Comparison of ENCODE assay signal across 18 cellular contexts in genomic region chr4:125714845-125715244, GRCh38.
"Had no signal": no experiment of that assay in that cellular context is flagged by ENCODE, and none has a peak within 500 bp of the region (broad histone marks: within the 10 kb centered on the region; RNA-seq: fewer than 3 reads in every experiment).

No MANE protein-coding gene starts in this region.

- H3K36me3 Mint-ChIP-seq: naive B cell; stimulated activated naive B cell treated with anti-CD40 and anti-IgM and Interleukin-4, amounts not matched to agents 10 μg/mL and 1 μg/mL and 100 μg/mL, for 72 hours had no signal

- H3K4me1 Mint-ChIP-seq: naive B cell; stimulated activated naive B cell treated with anti-CD40 and anti-IgM and Interleukin-4, amounts not matched to agents 10 μg/mL and 1 μg/mL and 100 μg/mL, for 72 hours; T-helper 17 cell had no signal

- ATAC-seq: activated CD8-positive, alpha-beta T cell treated with anti-CD3 and anti-CD28 coated beads for 36 hours; activated T-cell treated with anti-CD3 and anti-CD28 coated beads, Interleukin-2, amount 50 U/mL, for 4 hours; left lobe of liver; stimulated activated naive B cell treated with anti-CD40 and anti-IgM and Interleukin-4, amounts not matched to agents 10 μg/mL and 1 μg/mL and 100 μg/mL, for 72 hours; T-helper 17 cell had no signal

- H3K4me3 Mint-ChIP-seq: activated CD8-positive, alpha-beta T cell treated with anti-CD3 and anti-CD28 coated beads for 36 hours; activated T-cell treated with anti-CD3 and anti-CD28 coated beads, Interleukin-2, amount 50 U/mL, for 4 hours; naive B cell; stimulated activated naive B cell treated with anti-CD40 and anti-IgM and Interleukin-4, amounts not matched to agents 10 μg/mL and 1 μg/mL and 100 μg/mL, for 72 hours; T-helper 17 cell had no signal

- H3K27me3 ChIP-seq: adrenal gland, cardiac muscle cell, dorsolateral prefrontal cortex, tibial artery had no signal

- H3K79me2 ChIP-seq: parathyroid adenoma had no signal

- H3K4me3 ChIP-seq: adrenal gland, cardiac muscle cell, dorsolateral prefrontal cortex, tibial artery had no signal

- H3K36me3 ChIP-seq: adrenal gland, cardiac muscle cell, tibial artery, WERI-Rb-1 had no signal

- H3K27ac ChIP-seq: adrenal gland, cardiac muscle cell, dorsolateral prefrontal cortex, parathyroid adenoma, tibial artery, WERI-Rb-1 had no signal

- DNase-seq: activated CD4-positive, alpha-beta T cell treated with anti-CD3 and anti-CD28 coated beads for 48 hours; activated CD8-positive, alpha-beta T cell treated with anti-CD3 and anti-CD28 coated beads for 36 hours; activated effector memory CD4-positive, alpha-beta T cell treated with Interleukin-2 at 50 U/mL for 16 hours; activated naive CD4-positive, alpha-beta T cell treated with anti-CD3 and anti-CD28 coated beads, Interleukin-2, amount 50 U/mL, for 16 hours; activated T-cell treated with anti-CD3 and anti-CD28 coated beads, Interleukin-2, amount 50 U/mL, for 4 hours; adrenal gland; dorsolateral prefrontal cortex; naive B cell; retina; stimulated activated CD4-positive, alpha-beta T cell treated with anti-CD3 and anti-CD28 coated beads, Interleukin-15, amount 100 ng/mL, for 24 hours; stimulated activated CD4-positive, alpha-beta T cell treated with anti-CD3 and anti-CD28 coated beads, Interleukin-4, amount 100 ng/mL, for 1 hour; stimulated activated naive B cell treated with anti-CD40 and anti-IgM and Interleukin-4, amounts not matched to agents 10 μg/mL and 1 μg/mL and 100 μg/mL, for 72 hours; T-helper 17 cell; tibial artery; WERI-Rb-1 had no signal

- H3K9me3 ChIP-seq: adrenal gland, tibial artery had no signal

- H3K9ac ChIP-seq: parathyroid adenoma had no signal

- H3K27ac Mint-ChIP-seq: activated CD8-positive, alpha-beta T cell treated with anti-CD3 and anti-CD28 coated beads for 36 hours; naive B cell; stimulated activated naive B cell treated with anti-CD40 and anti-IgM and Interleukin-4, amounts not matched to agents 10 μg/mL and 1 μg/mL and 100 μg/mL, for 72 hours; T-helper 17 cell had no signal

- H3K27me3 Mint-ChIP-seq: activated CD8-positive, alpha-beta T cell treated with anti-CD3 and anti-CD28 coated beads for 36 hours; naive B cell; stimulated activated naive B cell treated with anti-CD40 and anti-IgM and Interleukin-4, amounts not matched to agents 10 μg/mL and 1 μg/mL and 100 μg/mL, for 72 hours; T-helper 17 cell had no signal

- H3K4me1 ChIP-seq: adrenal gland, parathyroid adenoma, tibial artery had no signal

- H2AFZ ChIP-seq: parathyroid adenoma had no signal
